In the genomic region with DNA sequence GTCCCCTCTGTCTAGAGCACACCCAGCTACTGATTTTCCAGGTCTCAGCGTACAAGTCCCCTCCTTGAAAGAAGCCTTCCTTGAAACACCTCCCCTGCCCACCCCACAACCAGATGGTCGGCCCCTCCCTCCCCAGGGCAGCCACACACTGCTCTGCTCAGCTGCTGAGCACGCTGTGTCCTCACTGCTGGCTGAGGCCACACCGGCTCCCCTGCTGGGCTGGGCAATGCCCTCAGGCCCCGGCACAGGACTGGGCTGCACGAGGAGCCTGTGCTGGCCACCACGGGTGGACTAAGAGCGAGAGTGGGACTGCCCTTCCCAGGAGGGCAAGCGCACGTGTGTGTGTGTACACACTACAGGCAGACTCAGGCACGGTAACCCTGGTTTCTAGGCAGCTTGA, we compare ENCODE assay signal across 1 cellular context.
TF ChIP-seq lines count a peak whose summit lies in the region.

No MANE protein-coding gene starts in this region.

TF ChIP-seq in WTC11, 78 proteins besides CTCF, POLR2A, EP300 and RAD21 (continued from another document):
- TF ChIP-seq, protein P1, sequence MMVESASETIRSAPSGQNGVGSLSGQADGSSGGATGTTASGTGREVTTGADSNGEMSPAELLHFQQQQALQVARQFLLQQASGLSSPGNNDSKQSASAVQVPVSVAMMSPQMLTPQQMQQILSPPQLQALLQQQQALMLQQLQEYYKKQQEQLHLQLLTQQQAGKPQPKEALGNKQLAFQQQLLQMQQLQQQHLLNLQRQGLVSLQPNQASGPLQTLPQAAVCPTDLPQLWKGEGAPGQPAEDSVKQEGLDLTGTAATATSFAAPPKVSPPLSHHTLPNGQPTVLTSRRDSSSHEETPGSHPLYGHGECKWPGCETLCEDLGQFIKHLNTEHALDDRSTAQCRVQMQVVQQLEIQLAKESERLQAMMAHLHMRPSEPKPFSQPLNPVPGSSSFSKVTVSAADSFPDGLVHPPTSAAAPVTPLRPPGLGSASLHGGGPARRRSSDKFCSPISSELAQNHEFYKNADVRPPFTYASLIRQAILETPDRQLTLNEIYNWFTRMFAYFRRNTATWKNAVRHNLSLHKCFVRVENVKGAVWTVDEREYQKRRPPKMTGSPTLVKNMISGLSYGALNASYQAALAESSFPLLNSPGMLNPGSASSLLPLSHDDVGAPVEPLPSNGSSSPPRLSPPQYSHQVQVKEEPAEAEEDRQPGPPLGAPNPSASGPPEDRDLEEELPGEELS (CRISPR knock-in tag; IDR thresholded peaks at IDR 0.05), result no peak
- TF ChIP-seq, protein P2, sequence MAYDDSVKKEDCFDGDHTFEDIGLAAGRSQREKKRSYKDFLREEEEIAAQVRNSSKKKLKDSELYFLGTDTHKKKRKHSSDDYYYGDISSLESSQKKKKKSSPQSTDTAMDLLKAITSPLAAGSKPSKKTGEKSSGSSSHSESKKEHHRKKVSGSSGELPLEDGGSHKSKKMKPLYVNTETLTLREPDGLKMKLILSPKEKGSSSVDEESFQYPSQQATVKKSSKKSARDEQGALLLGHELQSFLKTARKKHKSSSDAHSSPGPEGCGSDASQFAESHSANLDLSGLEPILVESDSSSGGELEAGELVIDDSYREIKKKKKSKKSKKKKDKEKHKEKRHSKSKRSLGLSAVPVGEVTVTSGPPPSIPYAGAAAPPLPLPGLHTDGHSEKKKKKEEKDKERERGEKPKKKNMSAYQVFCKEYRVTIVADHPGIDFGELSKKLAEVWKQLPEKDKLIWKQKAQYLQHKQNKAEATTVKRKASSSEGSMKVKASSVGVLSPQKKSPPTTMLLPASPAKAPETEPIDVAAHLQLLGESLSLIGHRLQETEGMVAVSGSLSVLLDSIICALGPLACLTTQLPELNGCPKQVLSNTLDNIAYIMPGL (CRISPR knock-in tag; IDR thresholded peaks at IDR 0.05), result no peak
- TF ChIP-seq KAT7 (CRISPR knock-in tag; IDR thresholded peaks at IDR 0.05; ENCODE audit: borderline replicate concordance), result no peak
- no peak for TF ChIP-seq SMAD3 (CRISPR knock-in tag; IDR thresholded peaks at IDR 0.05; ENCODE audit: borderline replicate concordance)
- TF ChIP-seq, protein P3, sequence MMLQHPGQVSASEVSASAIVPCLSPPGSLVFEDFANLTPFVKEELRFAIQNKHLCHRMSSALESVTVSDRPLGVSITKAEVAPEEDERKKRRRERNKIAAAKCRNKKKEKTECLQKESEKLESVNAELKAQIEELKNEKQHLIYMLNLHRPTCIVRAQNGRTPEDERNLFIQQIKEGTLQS (CRISPR knock-in tag; conservative IDR thresholded peaks at IDR 0.05), result no peak
- no peak for TF ChIP-seq ZBTB21 (CRISPR knock-in tag; IDR thresholded peaks at IDR 0.05; ENCODE audit: borderline replicate concordance)
- TF ChIP-seq NR3C1 (CRISPR knock-in tag; conservative IDR thresholded peaks at IDR 0.05; ENCODE audit: low read depth), result no peak
- TF ChIP-seq CBFB (CRISPR knock-in tag; IDR thresholded peaks at IDR 0.05; ENCODE audit: low read depth), result no peak
- TF ChIP-seq, protein P4, sequence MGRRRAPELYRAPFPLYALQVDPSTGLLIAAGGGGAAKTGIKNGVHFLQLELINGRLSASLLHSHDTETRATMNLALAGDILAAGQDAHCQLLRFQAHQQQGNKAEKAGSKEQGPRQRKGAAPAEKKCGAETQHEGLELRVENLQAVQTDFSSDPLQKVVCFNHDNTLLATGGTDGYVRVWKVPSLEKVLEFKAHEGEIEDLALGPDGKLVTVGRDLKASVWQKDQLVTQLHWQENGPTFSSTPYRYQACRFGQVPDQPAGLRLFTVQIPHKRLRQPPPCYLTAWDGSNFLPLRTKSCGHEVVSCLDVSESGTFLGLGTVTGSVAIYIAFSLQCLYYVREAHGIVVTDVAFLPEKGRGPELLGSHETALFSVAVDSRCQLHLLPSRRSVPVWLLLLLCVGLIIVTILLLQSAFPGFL (CRISPR knock-in tag; IDR thresholded peaks at IDR 0.05; ENCODE audit: borderline replicate concordance), result no peak
- TF ChIP-seq SP1 (CRISPR knock-in tag; conservative IDR thresholded peaks at IDR 0.05), result no peak
- TF ChIP-seq CREB1 (CRISPR knock-in tag; IDR thresholded peaks at IDR 0.05), result no peak
- TF ChIP-seq GTF2I (CRISPR knock-in tag; conservative IDR thresholded peaks at IDR 0.05), result no peak
